In the genomic region with DNA sequence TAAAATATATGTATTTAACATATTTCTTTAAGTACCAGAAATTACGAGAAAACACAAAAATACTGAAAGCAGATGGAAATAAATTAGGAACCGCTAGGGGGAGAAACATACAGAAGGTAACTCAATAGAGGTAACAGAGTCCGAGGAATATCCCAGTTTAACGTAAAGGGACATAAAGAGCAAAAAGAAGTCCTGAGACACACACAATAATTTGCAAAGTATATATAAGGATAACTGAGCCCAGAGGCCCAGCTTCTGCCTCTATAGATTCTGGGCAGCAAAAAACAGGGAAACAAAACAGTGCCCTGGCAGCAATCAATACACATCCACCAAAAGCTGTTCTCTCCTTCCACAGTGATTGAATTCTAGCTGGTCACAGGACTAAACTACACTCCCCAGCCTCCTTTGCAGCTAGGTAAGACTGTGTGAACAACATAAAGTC, we compare ENCODE assay signal across 11 cellular contexts. TPM values are rescaled to one million over a fixed set of nuclear protein-coding genes. Genes with fewer than 3 reads are reported as not detected.
DNase-seq lines count a peak whose midpoint lies in the region; ATAC-seq and TF ChIP-seq lines count a peak whose summit lies in the region.
"Had no signal": no experiment of that assay in that cellular context is flagged by ENCODE, and none has a peak within 500 bp of the region (broad histone marks: within the 10 kb centered on the region; RNA-seq: fewer than 3 reads in every experiment).

No MANE protein-coding gene starts in this region.

- H3K36me3 Mint-ChIP-seq in endothelial cell (ENCODE audit: low read depth, unreplicated experiment), result no peaks in the 10 kb centered on the region

- H3K9me3 ChIP-seq in mucosa of descending colon, result no peaks in the 10 kb centered on the region
- H3K9me3 ChIP-seq: ovary had no signal

- H3K9me3 Mint-ChIP-seq in endothelial cell (ENCODE audit: unreplicated experiment), result no peaks in the 10 kb centered on the region

- no peaks in the 10 kb centered on the region for H3K36me3 ChIP-seq in mucosa of descending colon (ENCODE audit: low read depth)
- H3K36me3 ChIP-seq: ovary had no signal

- no peaks in the 10 kb centered on the region for H3K27me3 Mint-ChIP-seq in endothelial cell (ENCODE audit: unreplicated experiment)

- DNase-seq in CD1c-positive myeloid dendritic cell (ENCODE audit: extremely low spot score) (peak; percentile 14), HT1080 (ENCODE audit: low read depth) (peak; percentile 18), endothelial cell (ENCODE audit: low spot score) (no peak), mucosa of descending colon (no peak), DMS153 treated with DMSO at 0.1 percent for 48 hours (lab: John Stamatoyannopoulos, UW; ENCODE audit: unreplicated experiment) (no peak), DMS53 treated with DMSO at 0.1 percent for 48 hours (lab: John Stamatoyannopoulos, UW; ENCODE audit: unreplicated experiment) (no peak), NOMO-1 (lab: John Stamatoyannopoulos, UW; ENCODE audit: unreplicated experiment in 2 of 2) (no peak)
- DNase-seq: activated naive CD4-positive, alpha-beta T cell; NCI-H2029 treated with DMSO at 0.1 percent for 48 hours; ovary had no signal

- no peak overlapping the region for H3K4me3 ChIP-seq in mucosa of descending colon
- H3K4me3 ChIP-seq: ovary had no signal

- no peak overlapping the region for H3K4me3 Mint-ChIP-seq in endothelial cell (ENCODE audit: unreplicated experiment)

- H3K4me1 ChIP-seq in mucosa of descending colon (ENCODE audit: low read depth), result peaks cover 6% of the 10 kb centered on the region

- H3K4me1 Mint-ChIP-seq in endothelial cell (ENCODE audit: unreplicated experiment), result no peaks in the 10 kb centered on the region

- peak overlapping the region; percentile 3 for H3K27ac Mint-ChIP-seq in endothelial cell (ENCODE audit: unreplicated experiment)

- intact Hi-C loops in mucosa of descending colon (cut with DNase I, micrococcal nuclease), result loop anchor here in 1 of 2 donors (10.0 kb wide), 1 partner anchor 76 kb away; no protein-coding TSS in a partner anchor

- TF ChIP-seq CTCF in endothelial cell (IDR thresholded peaks at IDR 0.05; ENCODE audit: unreplicated experiment) (peak; percentile 78), mucosa of descending colon (IDR thresholded peaks at IDR 0.05) (peak; percentile 14)

- ATAC-seq in mucosa of descending colon (no peak), GM21447 (IDR thresholded peaks at IDR 0.05; ENCODE audit: unreplicated experiment) (no peak)

RNA-seq across cellular contexts. Expression of a gene that starts 15.1 kb away (rescaled TPM):
- total RNA-seq in HT1080 (2014; rRNA removed; shearing (Covaris generic)), result 1.9 and 2.4 TPM in 2 replicates
- 1.6 and 3.2 TPM in 2 replicates for polyA plus RNA-seq in HT1080 (2015; cell fraction: cytosol; rRNA removed)
- 16.5 and 18.2 TPM in 2 replicates for polyA plus RNA-seq in HT1080 (2015; cell fraction: nucleus; rRNA removed)
- 12.2 TPM for total RNA-seq in endothelial cell (ENCODE audit: unreplicated experiment)
- total RNA-seq in mucosa of descending colon, result 10 to 100 TPM in 1 of 3 donors, 1 to 10 TPM in 2; 6.0 to 13.2 (median 8.6) TPM

Comparison
In these comparisons a context has a peak if more than half of its experiments do, and no peak if none do; other contexts are left out.
1. DNase-seq: peak in CD1c-positive myeloid dendritic cell (single experiment) and HT1080 (single experiment); none in endothelial cell (single experiment), mucosa of descending colon (0 of 3), DMS153 treated with DMSO at 0.1 percent for 48 hours (single experiment), DMS53 treated with DMSO at 0.1 percent for 48 hours (single experiment) and NOMO-1 (0 of 2).